In genomic region chr16:58040945-58041627, GRCh38 we compare ENCODE assay signal across 21 cellular contexts.
"Had no signal": no experiment of that assay in that cellular context is flagged by ENCODE, and none has a peak within 500 bp of the region (broad histone marks: within the 10 kb centered on the region; RNA-seq: fewer than 3 reads in every experiment).

No MANE protein-coding gene starts in this region.

- H3K9me3 ChIP-seq: esophagus muscularis mucosa, gastrocnemius medialis, heart right ventricle, mucosa of descending colon, pancreas, psoas muscle, right lobe of liver, tibial artery, upper lobe of left lung had no signal

- ATAC-seq: effector memory CD8-positive, alpha-beta T cell; gastrocnemius medialis; heart right ventricle; left lobe of liver; mucosa of descending colon; naive thymus-derived CD8-positive, alpha-beta T cell; pancreas; psoas muscle; right lobe of liver; stimulated activated effector memory CD8-positive, alpha-beta T cell treated with anti-CD3 and anti-CD28 coated beads, Interleukin-12 subunit alpha, Interleukin-12 subunit beta, amount 100 ng/mL, for 72 hours; stimulated activated naive CD8-positive, alpha-beta T cell treated with anti-CD3 and anti-CD28 coated beads, Interleukin-15, Interleukin-2, amounts not matched to agents 100 U/mL and 50 U/mL, for 24 hours had no signal

- DNase-seq: effector memory CD8-positive, alpha-beta T cell; gastrocnemius medialis; heart right ventricle; hypothalamus; mammary epithelial cell; mucosa of descending colon; naive thymus-derived CD8-positive, alpha-beta T cell; psoas muscle; retina; stimulated activated CD4-positive, alpha-beta T cell treated with anti-CD3 and anti-CD28 coated beads, Interleukin-4, amount 100 ng/mL, for 1 hour; stimulated activated CD8-positive, alpha-beta memory T cell treated with anti-CD3 and anti-CD28 coated beads, Interleukin-4, amount 100 ng/mL, for 48 hours; stimulated activated naive CD8-positive, alpha-beta T cell treated with anti-CD3 and anti-CD28 coated beads, Interleukin-15, Interleukin-2, amounts not matched to agents 100 U/mL and 50 U/mL, for 24 hours; tibial artery had no signal

- H3K27ac ChIP-seq: epithelial cell of prostate, esophagus muscularis mucosa, gastrocnemius medialis, heart right ventricle, pancreas, psoas muscle, right lobe of liver, tibial artery, upper lobe of left lung had no signal

- H3K27me3 ChIP-seq: esophagus muscularis mucosa, gastrocnemius medialis, heart right ventricle, pancreas, right lobe of liver, tibial artery, upper lobe of left lung had no signal

- FAIRE-seq: islet of Langerhans, pancreas had no signal

- H3K4me3 ChIP-seq: esophagus muscularis mucosa, gastrocnemius medialis, heart right ventricle, mucosa of descending colon, pancreas, psoas muscle, right lobe of liver, tibial artery, upper lobe of left lung had no signal

- H3K4me1 ChIP-seq: pancreas, right lobe of liver, tibial artery had no signal
